In the genomic region with DNA sequence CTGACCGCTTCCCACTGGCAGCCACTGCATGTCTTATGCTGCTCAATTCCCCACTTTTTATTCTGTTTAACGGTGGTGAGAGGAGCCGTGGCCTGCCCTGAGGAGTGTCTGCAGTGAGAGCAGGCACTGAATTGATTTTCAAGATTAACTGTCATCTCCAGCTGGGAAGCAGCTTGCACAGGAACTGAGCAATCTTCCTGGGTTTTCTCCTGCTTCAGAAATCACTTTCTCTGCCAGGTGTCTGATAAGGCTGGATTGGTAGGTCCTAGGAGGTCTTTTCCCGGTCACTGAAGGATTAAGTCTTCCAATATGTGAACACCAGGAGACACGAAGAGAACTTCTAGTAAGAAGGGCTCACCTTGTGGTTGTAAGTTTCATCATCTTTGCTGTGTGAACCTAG, we compare ENCODE assay signal across 26 cellular contexts.
"Had no signal": no experiment of that assay in that cellular context is flagged by ENCODE, and none has a peak within 500 bp of the region (broad histone marks: within the 10 kb centered on the region; RNA-seq: fewer than 3 reads in every experiment).

No MANE protein-coding gene starts in this region.

- H3K9me3 ChIP-seq: left lung, lower lobe of right lung, ovary, stomach, testis, thyroid gland, transverse colon, upper lobe of left lung, vagina had no signal

- ATAC-seq: left colon; left lung; lower lobe of right lung; natural killer cell; right cardiac atrium; sciatic nerve; stimulated activated naive B cell treated with anti-CD40 and anti-IgM and Interleukin-4, amounts not matched to agents 10 μg/mL and 1 μg/mL and 100 μg/mL, for 72 hours; stimulated activated naive CD8-positive, alpha-beta T cell treated with anti-CD3 and anti-CD28 coated beads, Interleukin-15, Interleukin-2, amounts not matched to agents 100 U/mL and 50 U/mL, for 24 hours had no signal

- H3K27me3 ChIP-seq: left lung, ovary, stomach, testis, thyroid gland, transverse colon, upper lobe of left lung, vagina had no signal

- H3K36me3 ChIP-seq: left lung, lower lobe of right lung, ovary, stomach, thyroid gland, transverse colon, upper lobe of left lung, vagina had no signal

- H3K4me3 ChIP-seq: left lung, lower lobe of right lung, ovary, skin epidermis, stomach, testis, thyroid gland, transverse colon, upper lobe of left lung, vagina had no signal

- DNase-seq: hippocampal formation; kidney glomerular epithelial cell; left colon; lower lobe of right lung; mammary epithelial cell; mesenchymal stem cell; naive B cell; natural killer cell; nephron progenitor cell; ovary; right cardiac atrium; stimulated activated CD4-positive, alpha-beta T cell treated with anti-CD3 and anti-CD28 coated beads, Interleukin-12 subunit alpha, Interleukin-12 subunit beta, amount 100 ng/mL, for 4 hours; stimulated activated CD4-positive, alpha-beta T cell treated with anti-CD3 and anti-CD28 coated beads, Interleukin-15, amount 100 ng/mL, for 24 hours; stimulated activated CD4-positive, alpha-beta T cell treated with anti-CD3 and anti-CD28 coated beads, Interleukin-2, amount 100 ng/mL, for 24 hours; stimulated activated CD4-positive, alpha-beta T cell treated with anti-CD3 and anti-CD28 coated beads, Interleukin-4, amount 100 ng/mL, for 1 hour; stimulated activated naive B cell treated with anti-CD40 and anti-IgM and Interleukin-4, amounts not matched to agents 10 μg/mL and 1 μg/mL and 100 μg/mL, for 72 hours; stimulated activated naive CD8-positive, alpha-beta T cell treated with anti-CD3 and anti-CD28 coated beads, Interleukin-15, Interleukin-2, amounts not matched to agents 100 U/mL and 50 U/mL, for 24 hours; stomach; testis; thyroid gland; transverse colon had no signal

- H3K27ac ChIP-seq: left lung, lower lobe of right lung, ovary, skin epidermis, stomach, testis, thyroid gland, transverse colon, upper lobe of left lung, vagina had no signal

- H3K4me1 ChIP-seq: left lung, lower lobe of right lung, stomach, testis, thyroid gland, transverse colon, upper lobe of left lung, vagina had no signal
